ENCODE assay signal across 28 cellular contexts in the genomic region with DNA sequence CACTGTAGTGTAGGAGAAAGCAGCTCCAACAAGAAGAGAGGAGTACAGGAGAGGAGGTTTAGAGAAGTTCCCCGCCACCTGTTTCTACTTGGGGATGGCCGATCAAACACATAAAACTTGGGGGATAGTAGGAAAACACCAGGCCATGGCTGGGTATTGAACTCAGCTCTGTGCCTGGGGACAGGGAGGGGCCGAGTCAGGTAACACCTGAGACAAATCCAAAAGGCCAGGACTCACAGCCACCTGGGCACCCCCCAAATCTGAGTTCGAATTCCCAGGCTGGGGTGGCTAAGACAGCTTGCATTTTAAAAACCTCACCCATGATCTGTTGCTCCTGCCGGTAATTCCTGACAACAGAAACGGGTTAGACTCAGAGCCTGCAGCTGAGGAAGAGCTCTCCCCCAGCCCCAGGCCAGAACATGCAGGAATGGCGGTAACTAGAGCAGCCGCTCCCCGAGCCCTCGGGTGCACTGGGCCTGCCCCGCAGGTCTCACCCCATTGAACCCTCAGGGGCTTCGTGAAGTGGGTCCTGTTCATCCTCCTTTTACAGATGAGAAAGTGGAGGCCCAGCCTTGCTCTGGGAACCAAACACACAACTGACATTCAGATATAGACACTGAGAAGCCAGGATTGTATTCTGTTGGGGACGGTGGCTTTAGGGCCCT.
A peak's percentile ranks its signal among the peaks of the same experiment; 100 is the strongest.
DNase-seq lines count a peak whose midpoint lies in the region; ATAC-seq and TF ChIP-seq lines count a peak whose summit lies in the region.
"Had no signal": no experiment of that assay in that cellular context is flagged by ENCODE, and none has a peak within 500 bp of the region (broad histone marks: within the 10 kb centered on the region; RNA-seq: fewer than 3 reads in every experiment).

No MANE protein-coding gene starts in this region.

- peak; percentile 17 for DNase-seq in activated naive CD8-positive, alpha-beta T cell treated with anti-CD3 and anti-CD28 coated beads, Interleukin-2, amount 10 ng/mL, durations not matched to agents 7 days and 5 days
- DNase-seq in activated naive CD8-positive, alpha-beta T cell treated with anti-CD3 and anti-CD28 coated beads for 36 hours: no peak
- DNase-seq in chondrocyte (ENCODE audit: low spot score) (peak; percentile 54), islet precursor cell (peak; percentile 43), AML-193 (lab: John Stamatoyannopoulos, UW) (no peak)
- DNase-seq in activated T-cell treated with anti-CD3 and anti-CD28 coated beads, Interleukin-2, amount 50 U/mL, for 1 hour: no peak
- no peak for DNase-seq in CD4-positive, alpha-beta memory T cell
- DNase-seq: activated CD4-positive, alpha-beta T cell treated with anti-CD3 and anti-CD28 coated beads, Interleukin-2, amount 50 U/mL, for 48 hours; activated CD8-positive, alpha-beta memory T cell treated with anti-CD3 and anti-CD28 coated beads, Interleukin-2, amount 50 U/mL, for 4 hours; CD8-positive, alpha-beta T cell; dermis blood vessel endothelial cell; kidney; lower lobe of right lung; NCI-H1105 treated with DMSO at 0.1 percent for 48 hours; NCI-H1930; NCI-H226; NCI-H748 treated with DMSO at 0.1 percent for 48 hours; stimulated activated naive CD8-positive, alpha-beta T cell treated with anti-CD3 and anti-CD28 coated beads, Interleukin-15, amount 100 ng/mL, for 72 hours; T-helper 1 cell; thyroid gland had no signal

- H3K4me3 ChIP-seq in skin epidermis: no peak overlapping the region
- no peak overlapping the region for H3K4me3 ChIP-seq in CD4-positive, alpha-beta memory T cell (ENCODE audit: low read length in 2 of 2)
- H3K4me3 ChIP-seq: ascending aorta, cardiac muscle cell, GM23338, lower lobe of right lung, thyroid gland had no signal

- POLR2A ChIA-PET in activated naive CD8-positive, alpha-beta T cell treated with anti-CD3 and anti-CD28 coated beads, Interleukin-2, amount 10 ng/mL, durations not matched to agents 7 days and 5 days (lab: Charles Lee): no interaction called here
- POLR2A ChIA-PET in CD4-positive, alpha-beta memory T cell (lab: Charles Lee; ENCODE audit: partially characterized antibody): no interaction called here

- intact Hi-C loops in CD4-positive, alpha-beta memory T cell (cut with micrococcal nuclease): no loop called here

- no peak overlapping the region for H3K27ac Mint-ChIP-seq in activated naive CD8-positive, alpha-beta T cell treated with anti-CD3 and anti-CD28 coated beads, Interleukin-2, amount 10 ng/mL, durations not matched to agents 7 days and 5 days
- H3K27ac Mint-ChIP-seq in activated naive CD8-positive, alpha-beta T cell treated with anti-CD3 and anti-CD28 coated beads for 36 hours: no peak overlapping the region
- no peak overlapping the region for H3K27ac Mint-ChIP-seq in chondrocyte (ENCODE audit: unreplicated experiment)
- H3K27ac Mint-ChIP-seq in CD4-positive, alpha-beta memory T cell: no peak overlapping the region
- H3K27ac Mint-ChIP-seq: activated naive CD8-positive, alpha-beta T cell; activated T-helper 17 cell treated with anti-CD3 and anti-CD28 coated beads, Interleukin-2, amount 50 U/mL, for 72 hours; CD8-positive, alpha-beta T cell; GM23338 had no signal

- H3K4me1 ChIP-seq in CD4-positive, alpha-beta memory T cell (ENCODE audit: insufficient read depth, low read length): no peaks in the 10 kb centered on the region
- H3K4me1 ChIP-seq: ascending aorta had no signal

- H3K9me3 Mint-ChIP-seq in activated naive CD8-positive, alpha-beta T cell treated with anti-CD3 and anti-CD28 coated beads, Interleukin-2, amount 10 ng/mL, durations not matched to agents 7 days and 5 days: no peaks in the 10 kb centered on the region
- H3K9me3 Mint-ChIP-seq in activated naive CD8-positive, alpha-beta T cell treated with anti-CD3 and anti-CD28 coated beads for 36 hours: no peaks in the 10 kb centered on the region
- H3K9me3 Mint-ChIP-seq in chondrocyte (ENCODE audit: low read depth): no peaks in the 10 kb centered on the region
- no peaks in the 10 kb centered on the region for H3K9me3 Mint-ChIP-seq in CD4-positive, alpha-beta memory T cell
- H3K9me3 Mint-ChIP-seq: activated T-helper 17 cell treated with anti-CD3 and anti-CD28 coated beads, Interleukin-2, amount 50 U/mL, for 72 hours; CD8-positive, alpha-beta T cell; GM23338; neural crest cell; stimulated activated naive CD8-positive, alpha-beta T cell treated with anti-CD3 and anti-CD28 coated beads, Interleukin-15, amount 100 ng/mL, for 72 hours had no signal

- H3K4me1 Mint-ChIP-seq in activated naive CD8-positive, alpha-beta T cell treated with anti-CD3 and anti-CD28 coated beads, Interleukin-2, amount 10 ng/mL, durations not matched to agents 7 days and 5 days: peaks cover 2% of the 10 kb centered on the region
- no peaks in the 10 kb centered on the region for H3K4me1 Mint-ChIP-seq in activated naive CD8-positive, alpha-beta T cell treated with anti-CD3 and anti-CD28 coated beads for 36 hours
- peaks cover 13% of the 10 kb centered on the region for H3K4me1 Mint-ChIP-seq in chondrocyte (ENCODE audit: low read depth)
- H3K4me1 Mint-ChIP-seq in CD4-positive, alpha-beta memory T cell: peaks cover 0 to 1% (median 0%) of the 10 kb centered on the region in 4 donors
- H3K4me1 Mint-ChIP-seq: activated T-helper 17 cell treated with anti-CD3 and anti-CD28 coated beads, Interleukin-2, amount 50 U/mL, for 72 hours; stimulated activated naive CD8-positive, alpha-beta T cell treated with anti-CD3 and anti-CD28 coated beads, Interleukin-15, amount 100 ng/mL, for 72 hours had no signal

- no peak overlapping the region for H3K4me3 Mint-ChIP-seq in activated naive CD8-positive, alpha-beta T cell treated with anti-CD3 and anti-CD28 coated beads, Interleukin-2, amount 10 ng/mL, durations not matched to agents 7 days and 5 days
- no peak overlapping the region for H3K4me3 Mint-ChIP-seq in activated naive CD8-positive, alpha-beta T cell treated with anti-CD3 and anti-CD28 coated beads for 36 hours
- no peak overlapping the region for H3K4me3 Mint-ChIP-seq in chondrocyte (ENCODE audit: unreplicated experiment)
- H3K4me3 Mint-ChIP-seq in CD4-positive, alpha-beta memory T cell: no peak overlapping the region
- H3K4me3 Mint-ChIP-seq: activated naive CD8-positive, alpha-beta T cell; activated T-helper 17 cell treated with anti-CD3 and anti-CD28 coated beads, Interleukin-2, amount 50 U/mL, for 72 hours; CD8-positive, alpha-beta T cell; GM23338; neural crest cell; stimulated activated naive CD8-positive, alpha-beta T cell treated with anti-CD3 and anti-CD28 coated beads, Interleukin-15, amount 100 ng/mL, for 72 hours had no signal

- no peaks in the 10 kb centered on the region for H3K9me3 ChIP-seq in CD4-positive, alpha-beta memory T cell (ENCODE audit: control insufficient read depth in 1 of 2, low read length in 2 of 2)
- H3K9me3 ChIP-seq: ascending aorta, lower lobe of right lung, thyroid gland had no signal

- no peaks in the 10 kb centered on the region for H3K36me3 Mint-ChIP-seq in activated naive CD8-positive, alpha-beta T cell treated with anti-CD3 and anti-CD28 coated beads, Interleukin-2, amount 10 ng/mL, durations not matched to agents 7 days and 5 days
- H3K36me3 Mint-ChIP-seq in activated naive CD8-positive, alpha-beta T cell treated with anti-CD3 and anti-CD28 coated beads for 36 hours: peaks cover 1% of the 10 kb centered on the region
- peaks cover 27% of the 10 kb centered on the region for H3K36me3 Mint-ChIP-seq in chondrocyte (ENCODE audit: low read depth)
- peaks cover 22 to 36% of the 10 kb centered on the region in 2 donors for H3K36me3 Mint-ChIP-seq in CD4-positive, alpha-beta memory T cell

- no peak for ATAC-seq in activated naive CD8-positive, alpha-beta T cell treated with anti-CD3 and anti-CD28 coated beads, Interleukin-2, amount 10 ng/mL, durations not matched to agents 7 days and 5 days (ENCODE audit: low read depth)
- ATAC-seq: activated CD4-positive, CD25-positive, alpha-beta regulatory T cell treated with anti-CD3 and anti-CD28 coated beads, Interleukin-2, amount 50 U/mL, for 24 hours; activated T-helper 17 cell treated with anti-CD3 and anti-CD28 coated beads, Interleukin-2, amount 50 U/mL, for 72 hours; CD8-positive, alpha-beta T cell; stimulated activated naive CD8-positive, alpha-beta T cell treated with anti-CD3 and anti-CD28 coated beads, Interleukin-15, amount 100 ng/mL, for 72 hours had no signal

- H3K27me3 ChIP-seq in CD4-positive, alpha-beta memory T cell (ENCODE audit: insufficient read depth, low read length): no peaks in the 10 kb centered on the region
- H3K27me3 ChIP-seq: ascending aorta, cardiac muscle cell, thyroid gland had no signal

- peak overlapping the region in 20 of 21 experiments; percentile 50 to 90 (median 85) for H3K27ac ChIP-seq in skin epidermis
- H3K27ac ChIP-seq in CD4-positive, alpha-beta memory T cell (ENCODE audit: low read depth, low read length): no peak overlapping the region
- H3K27ac ChIP-seq: cardiac muscle cell, thyroid gland had no signal

- CTCF ChIA-PET in CD4-positive, alpha-beta memory T cell (lab: Charles Lee; ENCODE audit: partially characterized antibody): no interaction called here

- TF ChIP-seq CTCF in chondrocyte (IDR thresholded peaks at IDR 0.05): no peak

- peaks cover 10% of the 10 kb centered on the region for H3K36me3 ChIP-seq in CD4-positive, alpha-beta memory T cell (ENCODE audit: insufficient read depth, low read length)
- H3K36me3 ChIP-seq: cardiac muscle cell had no signal

- no peaks in the 10 kb centered on the region for H3K27me3 Mint-ChIP-seq in activated naive CD8-positive, alpha-beta T cell treated with anti-CD3 and anti-CD28 coated beads, Interleukin-2, amount 10 ng/mL, durations not matched to agents 7 days and 5 days
- H3K27me3 Mint-ChIP-seq in activated naive CD8-positive, alpha-beta T cell treated with anti-CD3 and anti-CD28 coated beads for 36 hours: no peaks in the 10 kb centered on the region
- no peaks in the 10 kb centered on the region for H3K27me3 Mint-ChIP-seq in chondrocyte (ENCODE audit: low read depth)
- H3K27me3 Mint-ChIP-seq in CD4-positive, alpha-beta memory T cell: no peaks in the 10 kb centered on the region
- H3K27me3 Mint-ChIP-seq: activated naive CD8-positive, alpha-beta T cell; activated T-helper 17 cell treated with anti-CD3 and anti-CD28 coated beads, Interleukin-2, amount 50 U/mL, for 72 hours; stimulated activated naive CD8-positive, alpha-beta T cell treated with anti-CD3 and anti-CD28 coated beads, Interleukin-15, amount 100 ng/mL, for 72 hours had no signal

Comparison
In these comparisons a context has a peak if more than half of its experiments do, and no peak if none do; other contexts are left out.
1. DNase-seq: peak in activated naive CD8-positive, alpha-beta T cell treated with anti-CD3 and anti-CD28 coated beads, Interleukin-2, amount 10 ng/mL, durations not matched to agents 7 days and 5 days (single experiment), chondrocyte (single experiment) and islet precursor cell (single experiment); none in activated naive CD8-positive, alpha-beta T cell treated with anti-CD3 and anti-CD28 coated beads for 36 hours (single experiment), activated T-cell treated with anti-CD3 and anti-CD28 coated beads, Interleukin-2, amount 50 U/mL, for 1 hour (single experiment), CD4-positive, alpha-beta memory T cell (0 of 5) and AML-193 (0 of 2).